ENCODE assay signal across 20 cellular contexts in the genomic region with DNA sequence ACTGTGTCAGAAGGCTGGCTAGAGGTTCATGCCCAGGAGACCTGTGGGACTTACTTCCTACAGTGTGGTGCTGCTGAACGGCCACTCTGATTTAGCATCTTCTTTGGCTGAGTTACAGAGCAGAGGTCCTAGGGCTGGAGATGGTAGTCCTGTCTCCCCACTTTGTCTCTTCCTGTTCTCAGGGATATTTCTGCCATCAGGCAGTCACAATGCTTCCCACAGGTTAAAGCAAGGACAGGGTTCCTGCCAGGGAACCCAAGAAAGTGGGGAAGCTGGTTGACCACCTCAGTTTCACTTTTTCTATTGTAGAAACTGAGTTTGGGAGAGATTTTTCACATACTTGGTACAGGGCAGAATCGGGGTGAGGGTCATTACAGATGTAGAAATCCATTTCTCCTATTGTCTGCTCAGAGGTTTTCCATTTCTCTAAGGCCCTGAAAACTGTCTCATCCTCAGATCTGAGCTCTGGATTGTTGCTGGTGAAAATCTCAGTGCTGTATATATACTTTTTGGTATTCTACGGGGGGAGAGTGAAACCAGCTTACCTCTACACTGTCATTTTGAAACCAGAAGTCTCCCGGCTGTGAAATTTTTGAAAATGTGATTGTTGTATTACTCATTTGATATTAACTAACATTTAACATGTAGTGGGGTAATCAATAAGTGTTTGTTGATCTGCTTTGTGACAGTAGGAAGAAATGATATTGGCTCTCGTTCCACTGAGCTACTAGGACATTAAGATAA. TPM values are rescaled to one million over a fixed set of nuclear protein-coding genes. Genes with fewer than 3 reads are reported as not detected.
DNase-seq lines count a peak whose midpoint lies in the region; ATAC-seq, FAIRE-seq and TF ChIP-seq lines count a peak whose summit lies in the region.
"Had no signal": no experiment of that assay in that cellular context is flagged by ENCODE, and none has a peak within 500 bp of the region (broad histone marks: within the 10 kb centered on the region; RNA-seq: fewer than 3 reads in every experiment).

No MANE protein-coding gene starts in this region.

- H3K9ac ChIP-seq in neural progenitor cell, result no peak overlapping the region
- H3K9ac ChIP-seq: KMS-11 had no signal

- no peak overlapping the region for H3K4me3 Mint-ChIP-seq in activated CD8-positive, alpha-beta T cell treated with anti-CD3 and anti-CD28 coated beads for 36 hours
- no peak overlapping the region for H3K4me3 Mint-ChIP-seq in activated CD8-positive, alpha-beta T cell treated with anti-CD3 and anti-CD28 coated beads, Interleukin-2, amount 10 ng/mL, durations not matched to agents 7 days and 5 days
- peak overlapping the region; percentile 5 for H3K4me3 Mint-ChIP-seq in activated T-helper 17 cell treated with anti-CD3 and anti-CD28 coated beads, Interleukin-2, amount 50 U/mL, for 72 hours
- H3K4me3 Mint-ChIP-seq in neural progenitor cell, result no peak overlapping the region
- H3K4me3 Mint-ChIP-seq: activated naive CD8-positive, alpha-beta T cell had no signal

- H3K27me3 ChIP-seq in neural progenitor cell, result no peaks in the 10 kb centered on the region
- no peaks in the 10 kb centered on the region for H3K27me3 ChIP-seq in small intestine (ENCODE audit: control insufficient read depth in 2 of 2, insufficient read depth in 2 of 2, low read length in 2 of 2)
- H3K27me3 ChIP-seq: gastrocnemius medialis had no signal

- no peak overlapping the region for H3K4me2 ChIP-seq in neural progenitor cell
- H3K4me2 ChIP-seq: KMS-11 had no signal

- no peak for FAIRE-seq in small intestine (lab: Jason Lieb, UNC)
- FAIRE-seq: H54 had no signal

- H3K4me3 ChIP-seq in neural progenitor cell, result no peak overlapping the region
- no peak overlapping the region for H3K4me3 ChIP-seq in small intestine (ENCODE audit: low read depth in 1 of 2, low read length in 2 of 2)
- H3K4me3 ChIP-seq: gastrocnemius medialis had no signal

- no peak overlapping the region for H3K27ac ChIP-seq in neural progenitor cell
- H3K27ac ChIP-seq in small intestine (ENCODE audit: low read depth in 1 of 2, low read length in 1 of 2), result no peak overlapping the region
- H3K27ac ChIP-seq: gastrocnemius medialis, KMS-11 had no signal

- DNase-seq in activated CD8-positive, alpha-beta T cell treated with anti-CD3 and anti-CD28 coated beads for 36 hours, result no peak
- DNase-seq in activated CD8-positive, alpha-beta T cell treated with anti-CD3 and anti-CD28 coated beads, Interleukin-2, amount 10 ng/mL, durations not matched to agents 7 days and 5 days, result no peak
- DNase-seq in neural progenitor cell (ENCODE audit: low spot score) (no peak), NCI-H1417 treated with DMSO at 0.1 percent for 48 hours (lab: John Stamatoyannopoulos, UW) (no peak), small intestine (no peak)
- DNase-seq: cortex of kidney; DMS79 treated with DMSO at 0.1 percent for 48 hours; gastrocnemius medialis; NCI-H226; occipital lobe; Right ventricle myocardium superior; stimulated activated CD4-positive, alpha-beta T cell treated with anti-CD3 and anti-CD28 coated beads, Interleukin-1b, Interleukin-23, amount 100 ng/mL, for 48 hours had no signal

- no peaks in the 10 kb centered on the region for H3K9me3 ChIP-seq in neural progenitor cell (ENCODE audit: low read depth)
- no peaks in the 10 kb centered on the region for H3K9me3 ChIP-seq in small intestine (ENCODE audit: control insufficient read depth, low read depth)
- H3K9me3 ChIP-seq: gastrocnemius medialis had no signal

- H3K36me3 Mint-ChIP-seq in activated CD8-positive, alpha-beta T cell treated with anti-CD3 and anti-CD28 coated beads for 36 hours (ENCODE audit: low read depth), result no peaks in the 10 kb centered on the region
- H3K36me3 Mint-ChIP-seq in activated CD8-positive, alpha-beta T cell treated with anti-CD3 and anti-CD28 coated beads, Interleukin-2, amount 10 ng/mL, durations not matched to agents 7 days and 5 days (ENCODE audit: low read depth), result peaks cover 2% of the 10 kb centered on the region
- no peaks in the 10 kb centered on the region for H3K36me3 Mint-ChIP-seq in activated T-helper 17 cell treated with anti-CD3 and anti-CD28 coated beads, Interleukin-2, amount 50 U/mL, for 72 hours (ENCODE audit: low read depth)
- no peaks in the 10 kb centered on the region for H3K36me3 Mint-ChIP-seq in neural progenitor cell
- H3K36me3 Mint-ChIP-seq: activated naive CD8-positive, alpha-beta T cell had no signal

- H3K4me1 Mint-ChIP-seq in activated CD8-positive, alpha-beta T cell treated with anti-CD3 and anti-CD28 coated beads for 36 hours (ENCODE audit: low read depth), result peaks cover 5% of the 10 kb centered on the region
- peaks cover 14% of the 10 kb centered on the region for H3K4me1 Mint-ChIP-seq in activated CD8-positive, alpha-beta T cell treated with anti-CD3 and anti-CD28 coated beads, Interleukin-2, amount 10 ng/mL, durations not matched to agents 7 days and 5 days (ENCODE audit: low read depth)
- H3K4me1 Mint-ChIP-seq in activated T-helper 17 cell treated with anti-CD3 and anti-CD28 coated beads, Interleukin-2, amount 50 U/mL, for 72 hours, result peaks cover 6% of the 10 kb centered on the region
- peaks cover 3% of the 10 kb centered on the region for H3K4me1 Mint-ChIP-seq in neural progenitor cell

- no peak overlapping the region for H3K27ac Mint-ChIP-seq in activated CD8-positive, alpha-beta T cell treated with anti-CD3 and anti-CD28 coated beads for 36 hours
- no peak overlapping the region for H3K27ac Mint-ChIP-seq in activated CD8-positive, alpha-beta T cell treated with anti-CD3 and anti-CD28 coated beads, Interleukin-2, amount 10 ng/mL, durations not matched to agents 7 days and 5 days
- no peak overlapping the region for H3K27ac Mint-ChIP-seq in activated T-helper 17 cell treated with anti-CD3 and anti-CD28 coated beads, Interleukin-2, amount 50 U/mL, for 72 hours
- H3K27ac Mint-ChIP-seq in neural progenitor cell, result no peak overlapping the region
- H3K27ac Mint-ChIP-seq: activated naive CD8-positive, alpha-beta T cell had no signal

- WGBS in small intestine, 3 donors, result 77 to 84% (median 78%) methylated on average over 5 of the region's 5 CpGs

- H3F3A ChIP-seq in neural progenitor cell (ENCODE audit: low read depth), result no peaks in the 10 kb centered on the region

- no peak for TF ChIP-seq CTCF in activated CD8-positive, alpha-beta T cell treated with anti-CD3 and anti-CD28 coated beads for 36 hours (IDR thresholded peaks at IDR 0.05)
- no peak for TF ChIP-seq CTCF in neural progenitor cell (IDR thresholded peaks at IDR 0.05)

- peak; percentile 48 for ATAC-seq in activated CD8-positive, alpha-beta T cell treated with anti-CD3 and anti-CD28 coated beads for 36 hours
- no peak for ATAC-seq in activated CD8-positive, alpha-beta T cell treated with anti-CD3 and anti-CD28 coated beads, Interleukin-2, amount 10 ng/mL, durations not matched to agents 7 days and 5 days
- ATAC-seq in GM21390 (IDR thresholded peaks at IDR 0.05; ENCODE audit: unreplicated experiment) (peak; percentile 85), HG03039 (IDR thresholded peaks at IDR 0.05; ENCODE audit: unreplicated experiment) (peak; percentile 92)
- ATAC-seq in activated T-helper 17 cell treated with anti-CD3 and anti-CD28 coated beads, Interleukin-2, amount 50 U/mL, for 72 hours (replicated peaks), result peak; percentile 75
- ATAC-seq: gastrocnemius medialis, left lobe of liver had no signal

- POLR2A ChIA-PET in activated CD8-positive, alpha-beta T cell treated with anti-CD3 and anti-CD28 coated beads for 36 hours (lab: Charles Lee), result interaction anchor here (0.7 kb wide), 1 partner anchor 295 kb away, joined by 3 read pairs; no protein-coding TSS in a partner anchor
- POLR2A ChIA-PET in activated CD8-positive, alpha-beta T cell treated with anti-CD3 and anti-CD28 coated beads, Interleukin-2, amount 10 ng/mL, durations not matched to agents 7 days and 5 days (lab: Charles Lee), result interaction anchor here (0.7 kb wide), 1 partner anchor 20 kb away, joined by 3 read pairs; no protein-coding TSS in a partner anchor

- H3K4me1 ChIP-seq in neural progenitor cell (no peaks in the 10 kb centered on the region), small intestine (ENCODE audit: control insufficient read depth in 2 of 2, insufficient read depth in 1 of 2, low read depth in 1 of 2, low read length in 1 of 2) (no peaks in the 10 kb centered on the region)
- H3K4me1 ChIP-seq: gastrocnemius medialis had no signal

- CTCF ChIA-PET in activated CD8-positive, alpha-beta T cell treated with anti-CD3 and anti-CD28 coated beads for 36 hours (lab: Charles Lee), result interaction anchor here (1.1 to 1.3 kb wide), 3 partner anchors 45 to 394 kb away, joined by 3 to 4 read pairs (median 3); no protein-coding TSS in a partner anchor
- CTCF ChIA-PET in activated CD8-positive, alpha-beta T cell treated with anti-CD3 and anti-CD28 coated beads, Interleukin-2, amount 10 ng/mL, durations not matched to agents 7 days and 5 days (lab: Charles Lee), result interaction anchor here (0.8 to 1.0 kb wide), 3 partner anchors 14 to 399 kb away, joined by 3 read pairs; no protein-coding TSS in a partner anchor

- intact Hi-C loops in activated CD8-positive, alpha-beta T cell treated with anti-CD3 and anti-CD28 coated beads for 36 hours (cut with micrococcal nuclease), result loop anchor here (10.0 kb wide), 1 partner anchor 122 kb away; no protein-coding TSS in a partner anchor

- H3K36me3 ChIP-seq in neural progenitor cell (no peaks in the 10 kb centered on the region), small intestine (ENCODE audit: control insufficient read depth in 2 of 2, insufficient read depth in 2 of 2, low read length in 2 of 2) (no peaks in the 10 kb centered on the region)
- H3K36me3 ChIP-seq: gastrocnemius medialis had no signal

- no peaks in the 10 kb centered on the region for H4K20me1 ChIP-seq in neural progenitor cell (ENCODE audit: low read depth)

- peaks cover 2% of the 10 kb centered on the region for H3K9me3 Mint-ChIP-seq in activated CD8-positive, alpha-beta T cell treated with anti-CD3 and anti-CD28 coated beads for 36 hours
- H3K9me3 Mint-ChIP-seq in activated CD8-positive, alpha-beta T cell treated with anti-CD3 and anti-CD28 coated beads, Interleukin-2, amount 10 ng/mL, durations not matched to agents 7 days and 5 days (ENCODE audit: insufficient read depth), result no peaks in the 10 kb centered on the region
- no peaks in the 10 kb centered on the region for H3K9me3 Mint-ChIP-seq in activated T-helper 17 cell treated with anti-CD3 and anti-CD28 coated beads, Interleukin-2, amount 50 U/mL, for 72 hours
- H3K9me3 Mint-ChIP-seq in neural progenitor cell, result peaks cover 6% of the 10 kb centered on the region

- H3K79me2 ChIP-seq in neural progenitor cell (ENCODE audit: low read depth), result no peaks in the 10 kb centered on the region

- H3K27me3 Mint-ChIP-seq in activated CD8-positive, alpha-beta T cell treated with anti-CD3 and anti-CD28 coated beads for 36 hours, result no peaks in the 10 kb centered on the region
- H3K27me3 Mint-ChIP-seq in activated CD8-positive, alpha-beta T cell treated with anti-CD3 and anti-CD28 coated beads, Interleukin-2, amount 10 ng/mL, durations not matched to agents 7 days and 5 days (ENCODE audit: low read depth), result peaks cover 12% of the 10 kb centered on the region
- peaks cover 6% of the 10 kb centered on the region for H3K27me3 Mint-ChIP-seq in activated T-helper 17 cell treated with anti-CD3 and anti-CD28 coated beads, Interleukin-2, amount 50 U/mL, for 72 hours
- H3K27me3 Mint-ChIP-seq in neural progenitor cell (ENCODE audit: insufficient read depth, low read depth), result no peaks in the 10 kb centered on the region

- no peak overlapping the region for H2AFZ ChIP-seq in neural progenitor cell (replicated peaks)

RNA-seq across cellular contexts. Expression of gene MEP1B, which starts 37.0 kb away (rescaled TPM):
- not detected for total RNA-seq in activated CD8-positive, alpha-beta T cell treated with anti-CD3 and anti-CD28 coated beads for 36 hours
- total RNA-seq in activated CD8-positive, alpha-beta T cell treated with anti-CD3 and anti-CD28 coated beads, Interleukin-2, amount 10 ng/mL, durations not matched to agents 7 days and 5 days, result not detected
- under 1 TPM; 0.11 to 0.13 TPM for total RNA-seq in activated T-helper 17 cell treated with anti-CD3 and anti-CD28 coated beads, Interleukin-2, amount 50 U/mL, for 72 hours
- total RNA-seq in neural progenitor cell (ENCODE audit: low replicate concordance), result not detected in 2 replicates
- 100 to 1,000 TPM in 1 of 3 donors, 10 to 100 TPM in 2; 29.0 to 102 (median 85.4) TPM for polyA plus RNA-seq in small intestine
- total RNA-seq: A172, Right ventricle myocardium superior had no signal
